ENCODE assay signal across 28 cellular contexts in genomic region chr1:225476100-225476511, GRCh38. TPM values are rescaled to one million over a fixed set of nuclear protein-coding genes. Genes with fewer than 3 reads are reported as not detected.
DNase-seq lines count a peak whose midpoint lies in the region; ATAC-seq and TF ChIP-seq lines count a peak whose summit lies in the region.
"Had no signal": no experiment of that assay in that cellular context is flagged by ENCODE, and none has a peak within 500 bp of the region (broad histone marks: within the 10 kb centered on the region; RNA-seq: fewer than 3 reads in every experiment).

No MANE protein-coding gene starts in this region.

- no peak for TF ChIP-seq RAD21 in IMR-90 (IDR thresholded peaks at IDR 0.05; ENCODE audit: low read length)

- no peak overlapping the region for H2BK5ac ChIP-seq in IMR-90 (ENCODE audit: low read depth, low read length, poor library complexity, severe bottlenecking)

- H4K8ac ChIP-seq in IMR-90 (ENCODE audit: low read depth in 2 of 2, low read length in 2 of 2), result no peak overlapping the region

- H3K79me1 ChIP-seq in IMR-90 (ENCODE audit: low read depth in 1 of 2, low read length in 2 of 2), result no peaks in the 10 kb centered on the region; a peak in 1 of 4 replicates

- no peak overlapping the region for H3K27ac ChIP-seq in IMR-90 (ENCODE audit: insufficient read depth, low read length)
- H3K27ac ChIP-seq in coronary artery, result no peak overlapping the region
- H3K27ac ChIP-seq in osteoblast (ENCODE audit: low read depth, low read length), result no peak overlapping the region
- H3K27ac ChIP-seq: cardiac muscle cell, Peyer's patch, prostate gland, testis, uterus had no signal

- ATAC-seq in IMR-90 (ENCODE audit: low read depth), result no peak
- ATAC-seq in HG03342 (IDR thresholded peaks at IDR 0.05; ENCODE audit: unreplicated experiment), result no peak
- no peak for ATAC-seq in GM18867 (IDR thresholded peaks at IDR 0.05; ENCODE audit: unreplicated experiment)
- no peak for ATAC-seq in GM18909 (IDR thresholded peaks at IDR 0.05; ENCODE audit: poor library complexity, unreplicated experiment)

- H3K36me3 ChIP-seq in IMR-90 (ENCODE audit: control insufficient read depth, insufficient read depth, low read length), result no peaks in the 10 kb centered on the region
- no peaks in the 10 kb centered on the region for H3K36me3 ChIP-seq in osteoblast (ENCODE audit: insufficient read depth, low read length)
- H3K36me3 ChIP-seq: cardiac muscle cell, Peyer's patch, prostate gland, uterus had no signal

- H4K20me1 ChIP-seq in IMR-90 (ENCODE audit: insufficient read depth, low read length) (no peaks in the 10 kb centered on the region), osteoblast (ENCODE audit: insufficient read depth, low read length) (no peaks in the 10 kb centered on the region)

- H2BK120ac ChIP-seq in IMR-90 (ENCODE audit: low read depth, low read length), result no peak overlapping the region

- 0 out of 2 replicates have a peak overlapping the region, but pooled peaks have one; percentile 1 for H2AK5ac ChIP-seq in IMR-90 (ENCODE audit: low read depth, low read length)

- no peak for TF ChIP-seq POLR2A in IMR-90 (IDR thresholded peaks at IDR 0.05; ENCODE audit: low read depth, low read length)

- no peak overlapping the region; the same call in 1 of the 2 replicates for H3K14ac ChIP-seq in IMR-90 (replicated peaks; ENCODE audit: low read depth, low read length)

- peaks cover 2% of the 10 kb centered on the region for H3K27me3 Mint-ChIP-seq in activated CD4-positive, alpha-beta T cell treated with anti-CD3 and anti-CD28 coated beads, Interleukin-2, amount 10 ng/mL, durations not matched to agents 24 days and 14 days

- H3K27ac Mint-ChIP-seq in activated CD4-positive, alpha-beta T cell treated with anti-CD3 and anti-CD28 coated beads, Interleukin-2, amount 10 ng/mL, durations not matched to agents 24 days and 14 days, result peak overlapping the region; percentile 68
- H3K27ac Mint-ChIP-seq: activated naive CD4-positive, alpha-beta T cell treated with anti-CD3 and anti-CD28 coated beads for 36 hours; GM23338 had no signal

- dilution Hi-C loops in IMR-90 (cut with HindIII; ENCODE audit: low sequenced_read_pairs, unreplicated experiment), result no loop called here

- H3K4me3 Mint-ChIP-seq in activated CD4-positive, alpha-beta T cell treated with anti-CD3 and anti-CD28 coated beads, Interleukin-2, amount 10 ng/mL, durations not matched to agents 24 days and 14 days, result no peak overlapping the region
- H3K4me3 Mint-ChIP-seq: activated naive CD4-positive, alpha-beta T cell treated with anti-CD3 and anti-CD28 coated beads for 36 hours; activated T-cell treated with anti-CD3 and anti-CD28 coated beads, Interleukin-2, amount 50 U/mL, for 4 hours; GM23338 had no signal

- no peaks in the 10 kb centered on the region for H3K36me3 Mint-ChIP-seq in activated CD4-positive, alpha-beta T cell treated with anti-CD3 and anti-CD28 coated beads, Interleukin-2, amount 10 ng/mL, durations not matched to agents 24 days and 14 days (ENCODE audit: low read depth)
- H3K36me3 Mint-ChIP-seq: CD4-positive, alpha-beta memory T cell had no signal

- no peak overlapping the region for H2AK9ac ChIP-seq in IMR-90 (replicated peaks; ENCODE audit: low read depth, low read length, poor library complexity)

- no peaks in the 10 kb centered on the region for H3K79me2 ChIP-seq in osteoblast (ENCODE audit: insufficient read depth, low read length)

- peaks cover 5% of the 10 kb centered on the region for H3K9me1 ChIP-seq in IMR-90 (ENCODE audit: insufficient read depth, low read length)

- no peak overlapping the region for H3K9ac ChIP-seq in IMR-90 (ENCODE audit: low read depth, low read length)

- DNase-seq in activated CD4-positive, alpha-beta T cell treated with anti-CD3 and anti-CD28 coated beads, Interleukin-2, amount 10 ng/mL, durations not matched to agents 24 days and 14 days, result no peak
- no peak for DNase-seq in activated CD4-positive, alpha-beta T cell treated with anti-CD3 and anti-CD28 coated beads, Interleukin-2, amount 50 U/mL, for 1 hour
- DNase-seq in IMR-90 (no peak), coronary artery (ENCODE audit: low spot score) (peak; percentile 46), osteoblast (ENCODE audit: insufficient read length, low spot score, missing footprints) (peak; percentile 54)
- DNase-seq: activated T-cell treated with anti-CD3 and anti-CD28 coated beads, Interleukin-2, amount 50 U/mL, for 4 hours; AML-193; anterior cingulate cortex; CD4-positive, alpha-beta memory T cell; EL; foreskin melanocyte; mammary epithelial cell; NCI-H1105; NCI-H2029; NCI-H226; Peyer's patch; SIG-M5; stimulated activated CD4-positive, alpha-beta T cell treated with anti-CD3 and anti-CD28 coated beads, Interleukin-15, amount 100 ng/mL, for 24 hours; stimulated activated naive CD4-positive, alpha-beta T cell; testis had no signal

- H3K4ac ChIP-seq in IMR-90 (ENCODE audit: low read depth, low read length), result no peak overlapping the region

- H3K4me1 Mint-ChIP-seq in activated CD4-positive, alpha-beta T cell treated with anti-CD3 and anti-CD28 coated beads, Interleukin-2, amount 10 ng/mL, durations not matched to agents 24 days and 14 days, result peaks cover 38% of the 10 kb centered on the region

- no TSS peak for BruUV-seq in IMR-90 (replicated peaks; lab: Mats Ljungman, UMichigan)

- POLR2A ChIA-PET in IMR-90 (lab: Charles Lee; ENCODE audit: unreplicated experiment), result no interaction called here

- 0 out of 2 replicates have a peak, but pooled peaks cover 2% of the 10 kb centered on the region for H3K9me3 ChIP-seq in IMR-90 (ENCODE audit: control insufficient read depth, insufficient read depth, low read length)
- H3K9me3 ChIP-seq in osteoblast (ENCODE audit: low read depth, low read length), result no peaks in the 10 kb centered on the region
- H3K9me3 ChIP-seq: Peyer's patch, prostate gland, testis, uterus had no signal

- in situ Hi-C loops in IMR-90 (cut with MboI; ENCODE audit: low sequenced_read_pairs), result loop anchor here (5.0 to 10.0 kb wide), 3 partner anchors 301 to 506 kb away; partner anchors contain the start of gene SRP9

- H2BK15ac ChIP-seq in IMR-90 (ENCODE audit: low read depth, low read length), result no peak overlapping the region

- no peaks in the 10 kb centered on the region for H3K9me3 Mint-ChIP-seq in activated CD4-positive, alpha-beta T cell treated with anti-CD3 and anti-CD28 coated beads, Interleukin-2, amount 10 ng/mL, durations not matched to agents 24 days and 14 days
- H3K9me3 Mint-ChIP-seq: activated naive CD4-positive, alpha-beta T cell treated with anti-CD3 and anti-CD28 coated beads for 36 hours; activated T-cell treated with anti-CD3 and anti-CD28 coated beads, Interleukin-2, amount 50 U/mL, for 4 hours had no signal

- no peak overlapping the region for H4K91ac ChIP-seq in IMR-90 (ENCODE audit: insufficient read depth, low read depth, low read length)

- H3K4me2 ChIP-seq in IMR-90 (ENCODE audit: low read depth, low read length) (no peak overlapping the region), osteoblast (ENCODE audit: insufficient read depth, low read length) (no peak overlapping the region)
- H3K4me2 ChIP-seq: GM23338 had no signal

- no peaks in the 10 kb centered on the region for H3K27me3 ChIP-seq in IMR-90 (ENCODE audit: control insufficient read depth, insufficient read depth, low read length)
- H3K27me3 ChIP-seq in osteoblast (ENCODE audit: insufficient read depth, low read length), result no peaks in the 10 kb centered on the region
- H3K27me3 ChIP-seq: cardiac muscle cell, Peyer's patch, testis, uterus had no signal

- H3K23ac ChIP-seq in IMR-90 (ENCODE audit: low read depth, low read length), result 0 out of 2 replicates have a peak overlapping the region, but pooled peaks have one; percentile 48

- H3K4me3 ChIP-seq in IMR-90 (ENCODE audit: insufficient read depth, low read depth, low read length), result no peak overlapping the region
- H3K4me3 ChIP-seq in coronary artery, result no peak overlapping the region
- no peak overlapping the region for H3K4me3 ChIP-seq in osteoblast (ENCODE audit: insufficient read depth, low read length)
- H3K4me3 ChIP-seq: cardiac muscle cell, GM23338, Peyer's patch, prostate gland, uterus had no signal

- no peak overlapping the region for H3K18ac ChIP-seq in IMR-90 (ENCODE audit: low read depth, low read length)

- no peak overlapping the region for H4K5ac ChIP-seq in IMR-90 (ENCODE audit: low read depth, low read length)

- CTCF ChIA-PET in IMR-90 (lab: Yijun Ruan, JAX), result interaction anchor here (1.2 to 1.9 kb wide), 2 partner anchors 74 to 435 kb away, joined by 4 to 9 read pairs; no protein-coding TSS in a partner anchor

- H2AFZ ChIP-seq in IMR-90 (replicated peaks; ENCODE audit: low read length, poor library complexity) (no peak overlapping the region), osteoblast (ENCODE audit: low read length) (no peak overlapping the region)

- WGBS in IMR-90 (ENCODE audit: extremely low coverage in 2 of 2, insufficient read length in 1 of 2), 2 experiments, result 90% methylated on average over 5 of the region's 7 CpGs; no CpG with 5 or more reads in 1 of the 2 experiments

- TF ChIP-seq CTCF in IMR-90 (conservative IDR thresholded peaks at IDR 0.05; ENCODE audit: low read depth, low read length) (no peak), coronary artery (IDR thresholded peaks at IDR 0.05) (no peak), osteoblast (IDR thresholded peaks at IDR 0.05; ENCODE audit: extremely low read depth, low read depth, low read length) (no peak)

- intact Hi-C loops in activated CD4-positive, alpha-beta T cell treated with anti-CD3 and anti-CD28 coated beads, Interleukin-2, amount 10 ng/mL, durations not matched to agents 24 days and 14 days (cut with micrococcal nuclease), result no loop called here
- intact Hi-C loops in IMR-90 (cut with micrococcal nuclease), result no loop called here

- no peak overlapping the region for H2BK20ac ChIP-seq in IMR-90 (ENCODE audit: low read depth, low read length)

- no peak overlapping the region for H3K56ac ChIP-seq in IMR-90 (ENCODE audit: extremely low read depth, insufficient read depth, low read length)

- H3K4me1 ChIP-seq in IMR-90 (ENCODE audit: control insufficient read depth, insufficient read depth, low read length) (peaks cover 2% of the 10 kb centered on the region), osteoblast (ENCODE audit: insufficient read depth, low read length) (peaks cover 3% of the 10 kb centered on the region)
- H3K4me1 ChIP-seq: prostate gland, uterus had no signal

TF ChIP-seq in IMR-90, 13 proteins besides CTCF, POLR2A, EP300 and RAD21 (continues in another document):
- TF ChIP-seq CEBPB (IDR thresholded peaks at IDR 0.05; ENCODE audit: low read depth, low read length), result no peak
- TF ChIP-seq FOS (IDR thresholded peaks at IDR 0.05; ENCODE audit: low read depth, low read length), result no peak
- no peak for TF ChIP-seq MAFK (IDR thresholded peaks at IDR 0.05; ENCODE audit: low read depth, low read length)
- TF ChIP-seq RFX5 (IDR thresholded peaks at IDR 0.05; ENCODE audit: low read depth, low read length), result no peak
- no peak for TF ChIP-seq CHD1 (IDR thresholded peaks at IDR 0.05; ENCODE audit: low read depth, low read length)

RNA-seq across cellular contexts. Expression of gene LBR, which starts 48.3 kb away (rescaled TPM):
- total RNA-seq in activated CD4-positive, alpha-beta T cell treated with anti-CD3 and anti-CD28 coated beads, Interleukin-2, amount 10 ng/mL, durations not matched to agents 24 days and 14 days, result 189 and 195 TPM in 2 replicates
- 21.3 and 37.5 TPM in 2 replicates for total RNA-seq in IMR-90 (2012; rRNA removed)
- polyA plus RNA-seq in IMR-90 (2012; rRNA removed), result 18.2 and 24.9 TPM in 2 replicates
- 5.2 and 5.4 TPM in 2 replicates for polyA plus RNA-seq in IMR-90 (2012; cell fraction: cytosol; rRNA removed)
- polyA plus RNA-seq in IMR-90 (2012; cell fraction: nucleus; rRNA removed; ENCODE audit: low replicate concordance), result 9.9 and 32.7 TPM in 2 replicates
- 25.3 and 30.4 TPM in 2 replicates for total RNA-seq in osteoblast

Comparison
In these comparisons a context has a peak if more than half of its experiments do, and no peak if none do; other contexts are left out.
1. DNase-seq: peak in coronary artery (single experiment) and osteoblast (single experiment); none in activated CD4-positive, alpha-beta T cell treated with anti-CD3 and anti-CD28 coated beads, Interleukin-2, amount 10 ng/mL, durations not matched to agents 24 days and 14 days (single experiment), activated CD4-positive, alpha-beta T cell treated with anti-CD3 and anti-CD28 coated beads, Interleukin-2, amount 50 U/mL, for 1 hour (single experiment) and IMR-90 (single experiment).